Comparison of ENCODE assay signal across 8 cellular contexts in the genomic region with DNA sequence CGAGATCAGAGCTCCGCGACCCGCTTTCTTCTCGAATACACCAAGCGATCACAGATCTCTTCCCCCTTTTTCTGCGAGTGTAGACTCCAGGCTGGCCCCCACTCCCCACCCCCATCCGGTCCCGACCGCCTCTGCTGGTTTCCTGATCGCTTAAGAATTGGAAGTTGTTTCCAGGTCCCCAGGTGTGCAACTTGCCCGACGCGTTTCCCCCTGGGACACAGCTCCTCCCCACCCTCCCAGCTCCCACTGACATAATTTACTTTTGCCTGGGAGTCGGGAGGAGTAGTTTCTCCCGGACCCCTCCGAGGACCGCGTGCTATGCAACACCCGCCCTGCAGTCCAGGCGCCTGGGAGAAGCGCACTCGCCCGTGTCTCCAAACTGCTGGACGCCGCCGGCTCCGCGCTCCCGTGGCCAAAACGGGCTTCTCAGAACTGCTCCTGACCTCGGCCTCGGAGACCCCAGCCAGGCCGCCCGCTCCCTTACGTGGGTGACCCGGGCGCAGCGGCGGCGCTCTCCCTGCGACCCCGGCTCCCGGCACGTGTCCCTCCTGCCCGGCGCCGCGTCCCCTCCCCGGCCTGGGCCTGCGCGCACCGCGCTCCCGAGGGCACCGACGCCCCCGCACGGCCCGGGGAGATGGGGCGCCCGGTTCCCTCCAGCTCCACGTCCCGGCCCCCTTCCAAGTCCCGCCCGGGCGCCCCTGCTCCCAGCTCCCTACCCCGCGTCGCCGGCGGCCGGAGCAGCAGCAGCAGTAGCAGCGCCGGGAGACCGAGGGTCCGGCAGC. TPM values are rescaled to one million over a fixed set of nuclear protein-coding genes. Genes with fewer than 3 reads are reported as not detected.
DNase-seq lines count a peak whose midpoint lies in the region; ATAC-seq and TF ChIP-seq lines count a peak whose summit lies in the region.

No MANE protein-coding gene starts in this region.

- H3K4me1 Mint-ChIP-seq in activated T-helper 2 cell treated with anti-CD3 and anti-CD28 coated beads, Interferon-gamma antibody, Interleukin-2, Interleukin-4, amounts not matched to agents 10 μg/mL and 5 μg/mL and 100 μg/mL, durations not matched to agents 14 hours and 24 hours and 36 hours (ENCODE audit: low read depth): peaks cover 23% of the 10 kb centered on the region

- DNase-seq in NCI-H460 (ENCODE audit: extremely low read depth, low read depth) (peak; percentile 17), foreskin melanocyte (peak; percentile 10), vagina (ENCODE audit: extremely low spot score in 2 of 2) (peak in 1 of 2 donors; percentile 88), cerebellar nuclear complex (lab: John Stamatoyannopoulos, UW) (no peak)
- peak; percentile 19 for DNase-seq in activated T-helper 2 cell treated with anti-CD3 and anti-CD28 coated beads, Interferon-gamma antibody, Interleukin-2, Interleukin-4, amounts not matched to agents 10 μg/mL and 5 μg/mL and 100 μg/mL, durations not matched to agents 14 hours and 24 hours and 36 hours (ENCODE audit: low spot score)

- TF ChIP-seq CTCF in neutrophil (IDR thresholded peaks at IDR 0.05): no peak
- no peak for TF ChIP-seq CTCF in vagina (IDR thresholded peaks at IDR 0.05)

- no peaks in the 10 kb centered on the region for H3K9me3 ChIP-seq in neutrophil
- no peaks in the 10 kb centered on the region for H3K9me3 ChIP-seq in vagina

- H3K9me3 Mint-ChIP-seq in activated T-helper 2 cell treated with anti-CD3 and anti-CD28 coated beads, Interferon-gamma antibody, Interleukin-2, Interleukin-4, amounts not matched to agents 10 μg/mL and 5 μg/mL and 100 μg/mL, durations not matched to agents 14 hours and 24 hours and 36 hours: no peaks in the 10 kb centered on the region

- peak overlapping the region; percentile 95 for H3K27ac Mint-ChIP-seq in activated T-helper 2 cell treated with anti-CD3 and anti-CD28 coated beads, Interferon-gamma antibody, Interleukin-2, Interleukin-4, amounts not matched to agents 10 μg/mL and 5 μg/mL and 100 μg/mL, durations not matched to agents 14 hours and 24 hours and 36 hours

- ATAC-seq in GM18498 (IDR thresholded peaks at IDR 0.05; ENCODE audit: unreplicated experiment): peak; percentile 22
- peak; percentile 2 for ATAC-seq in HG02610 (IDR thresholded peaks at IDR 0.05; ENCODE audit: unreplicated experiment)

- H3K4me3 ChIP-seq in neutrophil (ENCODE audit: low read depth in 1 of 2, low read length in 1 of 2): peak overlapping the region; percentile 85 to 89
- H3K4me3 ChIP-seq in vagina: peak overlapping the region; percentile 94 to 96

- H3K27ac ChIP-seq in neutrophil (peak overlapping the region; percentile 76), vagina (peak overlapping the region; percentile 98)

- peaks cover 14% of the 10 kb centered on the region for H3K27me3 ChIP-seq in neutrophil
- no peaks in the 10 kb centered on the region for H3K27me3 ChIP-seq in vagina

- TF ChIP-seq POLR2A in vagina (IDR thresholded peaks at IDR 0.05): no peak

- H3K36me3 Mint-ChIP-seq in activated T-helper 2 cell treated with anti-CD3 and anti-CD28 coated beads, Interferon-gamma antibody, Interleukin-2, Interleukin-4, amounts not matched to agents 10 μg/mL and 5 μg/mL and 100 μg/mL, durations not matched to agents 14 hours and 24 hours and 36 hours (ENCODE audit: low read depth): peaks cover 15% of the 10 kb centered on the region

- intact Hi-C loops in activated T-helper 2 cell treated with anti-CD3 and anti-CD28 coated beads, Interferon-gamma antibody, Interleukin-2, Interleukin-4, amounts not matched to agents 10 μg/mL and 5 μg/mL and 100 μg/mL, durations not matched to agents 14 hours and 24 hours and 36 hours (cut with micrococcal nuclease): loop anchor here (1.0 to 5.0 kb wide), 5 partner anchors 26 to 164 kb away; partner anchors contain the start of genes FBH1 and GDI2
- intact Hi-C loops in vagina (cut with DNase I): no loop called here

- H3K4me1 ChIP-seq in neutrophil (ENCODE audit: control insufficient read depth in 1 of 2, insufficient read depth in 1 of 2, low read depth in 1 of 2, low read length in 1 of 2) (peaks cover 11 to 19% of the 10 kb centered on the region in 2 experiments), vagina (peaks cover 32% of the 10 kb centered on the region)

- peak overlapping the region; percentile 95 for H3K4me3 Mint-ChIP-seq in activated T-helper 2 cell treated with anti-CD3 and anti-CD28 coated beads, Interferon-gamma antibody, Interleukin-2, Interleukin-4, amounts not matched to agents 10 μg/mL and 5 μg/mL and 100 μg/mL, durations not matched to agents 14 hours and 24 hours and 36 hours (ENCODE audit: low read depth)

- H3K27me3 Mint-ChIP-seq in activated T-helper 2 cell treated with anti-CD3 and anti-CD28 coated beads, Interferon-gamma antibody, Interleukin-2, Interleukin-4, amounts not matched to agents 10 μg/mL and 5 μg/mL and 100 μg/mL, durations not matched to agents 14 hours and 24 hours and 36 hours (ENCODE audit: low read depth): peaks cover 5% of the 10 kb centered on the region

- H3K36me3 ChIP-seq in neutrophil (no peaks in the 10 kb centered on the region), vagina (no peaks in the 10 kb centered on the region)

RNA-seq across cellular contexts. Expression of gene IL15RA, which starts 0.5 kb away (rescaled TPM):
- 10.6 and 13.3 TPM in 2 replicates for total RNA-seq in NCI-H460 (2014; rRNA removed; shearing (Covaris generic))
- polyA plus RNA-seq in NCI-H460 (2014; cell fraction: nucleus; rRNA removed): 20.9 and 24.1 TPM in 2 replicates
- total RNA-seq in activated T-helper 2 cell treated with anti-CD3 and anti-CD28 coated beads, Interferon-gamma antibody, Interleukin-2, Interleukin-4, amounts not matched to agents 10 μg/mL and 5 μg/mL and 100 μg/mL, durations not matched to agents 14 hours and 24 hours and 36 hours: 19.2 and 19.8 TPM in 2 replicates
- total RNA-seq in vagina: 41.0 TPM

Comparison
In these comparisons a context has a peak if more than half of its experiments do, and no peak if none do; other contexts are left out.
1. DNase-seq: peak in NCI-H460 (single experiment), activated T-helper 2 cell treated with anti-CD3 and anti-CD28 coated beads, Interferon-gamma antibody, Interleukin-2, Interleukin-4, amounts not matched to agents 10 μg/mL and 5 μg/mL and 100 μg/mL, durations not matched to agents 14 hours and 24 hours and 36 hours (single experiment) and foreskin melanocyte (single experiment); none in cerebellar nuclear complex (0 of 2).